Comparison of ENCODE assay signal across 1 cellular context in the genomic region with DNA sequence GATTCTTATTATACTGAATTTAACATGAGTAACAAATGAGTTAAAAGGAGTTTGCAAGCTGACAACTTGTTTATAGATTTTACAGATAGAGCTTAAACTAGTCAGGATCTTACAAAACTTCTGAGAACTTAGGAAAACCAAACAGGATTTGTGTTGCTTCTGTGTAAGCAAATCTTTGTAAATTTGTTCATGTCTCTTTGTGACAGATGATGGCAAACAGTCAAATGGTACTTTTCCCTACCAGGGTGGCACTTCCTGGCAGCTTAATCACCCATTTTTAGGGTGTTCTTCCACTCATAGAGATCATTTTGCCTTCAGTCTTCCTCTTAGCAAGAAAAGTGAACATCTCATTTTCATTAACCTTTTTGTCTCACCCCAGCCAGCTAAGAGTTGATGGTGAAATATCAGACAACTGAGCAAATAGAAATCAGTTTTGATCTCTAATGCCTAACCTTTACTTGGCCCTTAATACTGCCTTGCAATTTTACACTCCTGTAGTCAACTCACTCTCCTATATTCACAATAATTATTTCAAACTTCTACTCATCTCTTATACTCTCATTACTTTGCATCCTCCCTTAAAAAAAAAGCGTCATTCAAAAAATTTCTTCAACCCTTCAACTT.
TF ChIP-seq lines count a peak whose summit lies in the region.

No MANE protein-coding gene starts in this region.

TF ChIP-seq in liver, 16 proteins besides CTCF, POLR2A, EP300 and RAD21 (continued from another document):
- TF ChIP-seq, protein P1, sequence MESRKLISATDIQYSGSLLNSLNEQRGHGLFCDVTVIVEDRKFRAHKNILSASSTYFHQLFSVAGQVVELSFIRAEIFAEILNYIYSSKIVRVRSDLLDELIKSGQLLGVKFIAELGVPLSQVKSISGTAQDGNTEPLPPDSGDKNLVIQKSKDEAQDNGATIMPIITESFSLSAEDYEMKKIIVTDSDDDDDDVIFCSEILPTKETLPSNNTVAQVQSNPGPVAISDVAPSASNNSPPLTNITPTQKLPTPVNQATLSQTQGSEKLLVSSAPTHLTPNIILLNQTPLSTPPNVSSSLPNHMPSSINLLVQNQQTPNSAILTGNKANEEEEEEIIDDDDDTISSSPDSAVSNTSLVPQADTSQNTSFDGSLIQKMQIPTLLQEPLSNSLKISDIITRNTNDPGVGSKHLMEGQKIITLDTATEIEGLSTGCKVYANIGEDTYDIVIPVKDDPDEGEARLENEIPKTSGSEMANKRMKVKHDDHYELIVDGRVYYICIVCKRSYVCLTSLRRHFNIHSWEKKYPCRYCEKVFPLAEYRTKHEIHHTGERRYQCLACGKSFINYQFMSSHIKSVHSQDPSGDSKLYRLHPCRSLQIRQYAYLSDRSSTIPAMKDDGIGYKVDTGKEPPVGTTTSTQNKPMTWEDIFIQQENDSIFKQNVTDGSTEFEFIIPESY (IDR thresholded peaks at IDR 0.05), result no peak
- peak; percentile 33 to 54 for TF ChIP-seq HNF4A (conservative IDR thresholded peaks at IDR 0.05)
- TF ChIP-seq FOXA1 (IDR thresholded peaks at IDR 0.05), result no peak
- no peak for TF ChIP-seq FOXA2 (IDR thresholded peaks at IDR 0.05)
- TF ChIP-seq RXRA (IDR thresholded peaks at IDR 0.05), result peak; percentile 8 to 41
- peak; percentile 63 for TF ChIP-seq YY1 (IDR thresholded peaks at IDR 0.05)
- TF ChIP-seq SP1 (IDR thresholded peaks at IDR 0.05), result peak; percentile 62
- TF ChIP-seq, protein P2, sequence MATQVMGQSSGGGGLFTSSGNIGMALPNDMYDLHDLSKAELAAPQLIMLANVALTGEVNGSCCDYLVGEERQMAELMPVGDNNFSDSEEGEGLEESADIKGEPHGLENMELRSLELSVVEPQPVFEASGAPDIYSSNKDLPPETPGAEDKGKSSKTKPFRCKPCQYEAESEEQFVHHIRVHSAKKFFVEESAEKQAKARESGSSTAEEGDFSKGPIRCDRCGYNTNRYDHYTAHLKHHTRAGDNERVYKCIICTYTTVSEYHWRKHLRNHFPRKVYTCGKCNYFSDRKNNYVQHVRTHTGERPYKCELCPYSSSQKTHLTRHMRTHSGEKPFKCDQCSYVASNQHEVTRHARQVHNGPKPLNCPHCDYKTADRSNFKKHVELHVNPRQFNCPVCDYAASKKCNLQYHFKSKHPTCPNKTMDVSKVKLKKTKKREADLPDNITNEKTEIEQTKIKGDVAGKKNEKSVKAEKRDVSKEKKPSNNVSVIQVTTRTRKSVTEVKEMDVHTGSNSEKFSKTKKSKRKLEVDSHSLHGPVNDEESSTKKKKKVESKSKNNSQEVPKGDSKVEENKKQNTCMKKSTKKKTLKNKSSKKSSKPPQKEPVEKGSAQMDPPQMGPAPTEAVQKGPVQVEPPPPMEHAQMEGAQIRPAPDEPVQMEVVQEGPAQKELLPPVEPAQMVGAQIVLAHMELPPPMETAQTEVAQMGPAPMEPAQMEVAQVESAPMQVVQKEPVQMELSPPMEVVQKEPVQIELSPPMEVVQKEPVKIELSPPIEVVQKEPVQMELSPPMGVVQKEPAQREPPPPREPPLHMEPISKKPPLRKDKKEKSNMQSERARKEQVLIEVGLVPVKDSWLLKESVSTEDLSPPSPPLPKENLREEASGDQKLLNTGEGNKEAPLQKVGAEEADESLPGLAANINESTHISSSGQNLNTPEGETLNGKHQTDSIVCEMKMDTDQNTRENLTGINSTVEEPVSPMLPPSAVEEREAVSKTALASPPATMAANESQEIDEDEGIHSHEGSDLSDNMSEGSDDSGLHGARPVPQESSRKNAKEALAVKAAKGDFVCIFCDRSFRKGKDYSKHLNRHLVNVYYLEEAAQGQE (IDR thresholded peaks at IDR 0.05), result no peak
- TF ChIP-seq NR2F2 (IDR thresholded peaks at IDR 0.05), result no peak
- no peak for TF ChIP-seq HNF4G (IDR thresholded peaks at IDR 0.05)
- peak in 1 of 2 donors; percentile 16 for TF ChIP-seq EGR1 (IDR thresholded peaks at IDR 0.05; ENCODE audit: low read depth in 2 of 2)
- no peak for TF ChIP-seq TAF1 (conservative IDR thresholded peaks at IDR 0.05)
